ENCODE assay signal across 8 cellular contexts in genomic region chr14:103628684-103629502, GRCh38. TPM values are rescaled to one million over a fixed set of nuclear protein-coding genes. Genes with fewer than 3 reads are reported as not detected.
DNase-seq lines count a peak whose midpoint lies in the region; ATAC-seq and TF ChIP-seq lines count a peak whose summit lies in the region.

Gene KLC1, plus strand, starts transcription at chr14:103629211. Its CDS starts 25,354 bp downstream, at chr14:103654565.

- intact Hi-C loops in left ventricle myocardium superior (cut with micrococcal nuclease) (no loop called here), psoas muscle (cut with DNase I) (loop anchor here in 1 of 2 donors (5.0 kb wide), 1 partner anchor 67 kb away; the partner anchor contains the start of genes BAG5 and COA8)

- peak within 1 kb of the TSS; percentile 86 for H3K27ac Mint-ChIP-seq in T-helper 1 cell treated with Interleukin-12 subunit alpha and Interleukin-12 subunit beta and Interleukin-4 antibody, amounts not matched to agents 30 μg/mL and 1 μg/mL, for 36 hours

- peaks cover 8% of the 10 kb centered on the region; the same call in 1 of the 2 replicates for H3K36me3 ChIP-seq in KOPT-K1 (ENCODE audit: insufficient read depth, low read length)
- peaks cover 0 to 15% of the 10 kb centered on the region in 2 donors for H3K36me3 ChIP-seq in psoas muscle (ENCODE audit: insufficient read depth in 1 of 2, low read depth in 1 of 2)

- peak; percentile 86 for DNase-seq in Daoy (ENCODE audit: low read depth)
- peak; percentile 34 for DNase-seq in amniotic stem cell (lab: John Stamatoyannopoulos, UW)
- peak; percentile 94 for DNase-seq in left ventricle myocardium superior
- peak; percentile 87 to 93 for DNase-seq in psoas muscle
- DNase-seq in ureter (ENCODE audit: low spot score) = peak; percentile 90

- ATAC-seq in GM21576 (IDR thresholded peaks at IDR 0.05; ENCODE audit: unreplicated experiment) (peak; percentile 51), left ventricle myocardium superior (peak; percentile 87), psoas muscle (peak; percentile 84 to 88 (median 85))

- no peaks in the 10 kb centered on the region for H3K27me3 ChIP-seq in psoas muscle (ENCODE audit: insufficient read depth in 3 of 3, low read length in 2 of 3)

- 0 to 1% (median 0%) methylated on average over 44 to 96 of the region's 97 CpGs for WGBS in psoas muscle, 3 donors

- no peak for TF ChIP-seq CTCF in psoas muscle (IDR thresholded peaks at IDR 0.05)

- no peaks in the 10 kb centered on the region for H3K9me3 Mint-ChIP-seq in T-helper 1 cell treated with Interleukin-12 subunit alpha and Interleukin-12 subunit beta and Interleukin-4 antibody, amounts not matched to agents 30 μg/mL and 1 μg/mL, for 36 hours

- H3K4me3 Mint-ChIP-seq in T-helper 1 cell treated with Interleukin-12 subunit alpha and Interleukin-12 subunit beta and Interleukin-4 antibody, amounts not matched to agents 30 μg/mL and 1 μg/mL, for 36 hours = peak within 1 kb of the TSS; percentile 84

- no peaks in the 10 kb centered on the region for H3K27me3 Mint-ChIP-seq in T-helper 1 cell treated with Interleukin-12 subunit alpha and Interleukin-12 subunit beta and Interleukin-4 antibody, amounts not matched to agents 30 μg/mL and 1 μg/mL, for 36 hours (ENCODE audit: low read depth)

- no peaks in the 10 kb centered on the region for H3K36me3 Mint-ChIP-seq in T-helper 1 cell treated with Interleukin-12 subunit alpha and Interleukin-12 subunit beta and Interleukin-4 antibody, amounts not matched to agents 30 μg/mL and 1 μg/mL, for 36 hours (ENCODE audit: low read depth)

- H3K9me3 ChIP-seq in KOPT-K1 (ENCODE audit: insufficient read depth, low read length, poor library complexity, severe bottlenecking) = no peaks in the 10 kb centered on the region
- H3K9me3 ChIP-seq in psoas muscle = no peaks in the 10 kb centered on the region

- H3K27ac ChIP-seq in KOPT-K1 (ENCODE audit: low read depth, low read length, poor library complexity, severe bottlenecking) = peak within 1 kb of the TSS; percentile 69
- peak within 1 kb of the TSS; percentile 88 for H3K27ac ChIP-seq in psoas muscle

- H3K4me1 Mint-ChIP-seq in T-helper 1 cell treated with Interleukin-12 subunit alpha and Interleukin-12 subunit beta and Interleukin-4 antibody, amounts not matched to agents 30 μg/mL and 1 μg/mL, for 36 hours (ENCODE audit: low read depth) = peaks cover 20% of the 10 kb centered on the region

- H3K4me3 ChIP-seq in psoas muscle = peak within 1 kb of the TSS; percentile 76

- H3K4me1 ChIP-seq in psoas muscle = peaks cover 54% of the 10 kb centered on the region

RNA-seq across cellular contexts. Expression of gene KLC1, which starts in this region (rescaled TPM):
- total RNA-seq in Daoy (2014; rRNA removed; shearing (Covaris generic)) = 178 and 244 TPM in 2 replicates
- total RNA-seq in left ventricle myocardium superior (146 TPM), psoas muscle (100 to 1,000 TPM; 126 to 190 (median 148) TPM), ureter (179 TPM)
- polyA plus RNA-seq in psoas muscle = 100 to 1,000 TPM in 2 of 3 donors, 10 to 100 TPM in 1; 86.4 to 256 (median 201) TPM

Comparison
In these comparisons a context has a peak if more than half of its experiments do, and no peak if none do; other contexts are left out.
1. Peak in every context shown above with its lines: DNase-seq, ATAC-seq, H3K4me3 ChIP-seq and H3K27ac ChIP-seq.
2. DNase-seq: peak in every context shown above with its lines; median percentile 94 in left ventricle myocardium superior; 90 in psoas muscle; 90 in ureter; 86 in Daoy; 34 in amniotic stem cell.